ENCODE assay signal across 8 cellular contexts in the genomic region with DNA sequence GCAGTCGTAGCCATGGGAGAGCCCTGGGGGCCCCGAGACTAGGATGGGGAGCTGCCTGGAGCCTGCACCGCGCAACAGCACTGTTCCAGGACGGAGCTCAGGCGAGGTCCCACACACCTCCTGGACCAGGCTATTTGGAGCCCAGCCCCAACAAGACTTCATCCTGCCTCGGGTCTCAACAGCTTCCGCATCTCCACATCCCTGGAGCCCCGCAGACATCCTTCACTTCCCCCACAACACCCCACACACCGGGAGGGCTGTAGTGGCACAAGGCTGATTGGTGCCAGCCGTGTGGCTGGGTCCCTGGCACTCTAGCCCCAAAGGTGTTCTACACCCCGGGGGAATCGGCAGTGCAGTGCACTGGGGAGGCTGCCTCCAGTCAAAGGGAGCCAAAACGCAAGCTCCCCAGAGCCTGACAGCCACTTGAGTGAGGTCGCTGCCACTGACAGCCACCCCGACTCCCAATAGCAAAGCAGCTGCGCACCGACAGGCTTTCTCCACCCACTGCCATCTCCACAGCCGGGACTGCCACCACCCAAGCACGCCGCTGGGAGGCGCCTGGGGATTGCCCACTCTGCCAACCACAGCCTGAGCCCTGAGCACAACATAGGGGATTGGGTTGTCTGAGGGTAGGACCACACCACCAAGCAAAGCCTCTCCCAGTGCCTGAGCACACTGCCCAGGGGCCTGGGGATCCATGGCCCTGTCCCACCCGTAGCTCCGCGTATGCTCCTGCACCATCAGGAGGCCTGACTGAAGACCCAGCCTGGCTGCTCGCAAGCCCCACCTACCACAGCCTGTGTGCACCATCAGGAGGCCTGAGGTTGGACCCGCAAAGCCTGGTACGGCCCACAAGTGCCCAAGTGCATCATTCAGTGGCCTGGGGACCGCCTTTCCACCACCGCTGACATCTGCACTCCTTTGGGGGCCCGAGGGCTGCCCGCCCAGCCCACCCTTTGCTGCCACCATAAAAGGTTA. TPM values are rescaled to one million over a fixed set of nuclear protein-coding genes. Genes with fewer than 3 reads are reported as not detected.
DNase-seq lines count a peak whose midpoint lies in the region; ATAC-seq and TF ChIP-seq lines count a peak whose summit lies in the region.

No MANE protein-coding gene starts in this region.

- H3K4me3 ChIP-seq in CD4-positive, CD25-positive, alpha-beta regulatory T cell (ENCODE audit: low read depth, low read length): peak overlapping the region; percentile 41
- peak overlapping the region in 3 of 4 donors; percentile 21 to 37 (median 36) for H3K4me3 ChIP-seq in upper lobe of left lung

- peak; percentile 80 to 94 (median 90) for TF ChIP-seq CTCF in upper lobe of left lung (IDR thresholded peaks at IDR 0.05)

- DNase-seq in CD4-positive, CD25-positive, alpha-beta regulatory T cell: peak; percentile 75 to 90 (median 89)
- peak; percentile 1 for DNase-seq in SHP77 treated with DMSO at 0.1 percent for 48 hours (lab: John Stamatoyannopoulos, UW)
- peak; percentile 92 for DNase-seq in activated gamma-delta T cell treated with Interleukin-2 at 50 U/mL for 16 hours
- peak; percentile 58 to 90 (median 76) for DNase-seq in head of caudate nucleus
- DNase-seq in pons (ENCODE audit: low spot score): peak; percentile 15
- DNase-seq in upper lobe of left lung: peak; percentile 84 to 94

- H3K27ac Mint-ChIP-seq in CD4-positive, CD25-positive, alpha-beta regulatory T cell: peak overlapping the region in 1 of 3 donors; percentile 83

- H3K27me3 Mint-ChIP-seq in CD4-positive, CD25-positive, alpha-beta regulatory T cell: peaks cover 62% of the 10 kb centered on the region

- intact Hi-C loops in head of caudate nucleus (cut with DNase I): loop anchor here (10.0 kb wide), 1 partner anchor 111 kb away; no protein-coding TSS in a partner anchor

- H3K27me3 ChIP-seq in CD4-positive, CD25-positive, alpha-beta regulatory T cell (ENCODE audit: control insufficient read depth, insufficient read depth, low read length): peaks cover 28% of the 10 kb centered on the region
- no peaks in the 10 kb centered on the region for H3K27me3 ChIP-seq in upper lobe of left lung

- peak overlapping the region; percentile 41 to 84 (median 82) for H3K4me3 Mint-ChIP-seq in CD4-positive, CD25-positive, alpha-beta regulatory T cell

- H3K9me3 ChIP-seq in CD4-positive, CD25-positive, alpha-beta regulatory T cell (ENCODE audit: control insufficient read depth in 2 of 2, low read length in 2 of 2): no peaks in the 10 kb centered on the region
- H3K9me3 ChIP-seq in upper lobe of left lung: no peaks in the 10 kb centered on the region

- peaks cover 0 to 10% (median 5%) of the 10 kb centered on the region in 4 donors for H3K4me1 Mint-ChIP-seq in CD4-positive, CD25-positive, alpha-beta regulatory T cell

- peaks cover 6% of the 10 kb centered on the region for H3K4me1 ChIP-seq in CD4-positive, CD25-positive, alpha-beta regulatory T cell (ENCODE audit: control insufficient read depth, insufficient read depth, low read length, poor library complexity, severe bottlenecking)
- peaks cover 0 to 5% (median 2%) of the 10 kb centered on the region in 4 donors for H3K4me1 ChIP-seq in upper lobe of left lung

- 42 to 69% methylated on average over 20 to 21 of the region's 32 CpGs for WGBS in upper lobe of left lung, 2 donors

- TF ChIP-seq EP300 in upper lobe of left lung (IDR thresholded peaks at IDR 0.05): no peak

- no peaks in the 10 kb centered on the region for H3K9me3 Mint-ChIP-seq in CD4-positive, CD25-positive, alpha-beta regulatory T cell

- no peak overlapping the region for H3K27ac ChIP-seq in CD4-positive, CD25-positive, alpha-beta regulatory T cell (ENCODE audit: insufficient read depth, low read length, poor library complexity, severe bottlenecking)
- H3K27ac ChIP-seq in upper lobe of left lung: no peak overlapping the region

- no peaks in the 10 kb centered on the region for H3K36me3 Mint-ChIP-seq in CD4-positive, CD25-positive, alpha-beta regulatory T cell

- no peaks in the 10 kb centered on the region for H3K36me3 ChIP-seq in CD4-positive, CD25-positive, alpha-beta regulatory T cell (ENCODE audit: control insufficient read depth, insufficient read depth, low read length)
- no peaks in the 10 kb centered on the region for H3K36me3 ChIP-seq in upper lobe of left lung

- peak; percentile 97 for ATAC-seq in CD4-positive, CD25-positive, alpha-beta regulatory T cell (ENCODE audit: low read depth in 2 of 2)
- peak; percentile 88 for ATAC-seq in GM19452 (IDR thresholded peaks at IDR 0.05; ENCODE audit: unreplicated experiment)
- ATAC-seq in HG03565 (IDR thresholded peaks at IDR 0.05; ENCODE audit: unreplicated experiment): peak; percentile 68
- ATAC-seq in upper lobe of left lung (ENCODE audit: low FRiP score in 2 of 2): peak; percentile 95 to 97

- TF ChIP-seq POLR2A in upper lobe of left lung (IDR thresholded peaks at IDR 0.05): no peak

RNA-seq across cellular contexts. Expression of a gene that starts 13.2 kb away (rescaled TPM):
- not detected for total RNA-seq in CD4-positive, CD25-positive, alpha-beta regulatory T cell
- polyA plus RNA-seq in CD4-positive, CD25-positive, alpha-beta regulatory T cell: under 1 TPM; 0.49 to 0.78 (median 0.71) TPM
- total RNA-seq in upper lobe of left lung: 1 to 10 TPM in 4 of 6 donors, not detected in 2; 1.2 to 6.9 (median 2.0) TPM

RNA-seq across cellular contexts. Expression of a gene that starts 53.4 kb away (rescaled TPM):
- 1,130 TPM for total RNA-seq in CD4-positive, CD25-positive, alpha-beta regulatory T cell
- polyA plus RNA-seq in CD4-positive, CD25-positive, alpha-beta regulatory T cell: 100 to 1,000 TPM; 189 to 259 (median 222) TPM
- 10 to 100 TPM in 3 of 6 donors, 1 to 10 TPM in 3; 2.8 to 25.2 (median 10.6) TPM for total RNA-seq in upper lobe of left lung

RNA-seq across cellular contexts. Expression of a gene that starts 55.0 kb away (rescaled TPM):
- 90.8 TPM for total RNA-seq in CD4-positive, CD25-positive, alpha-beta regulatory T cell
- 10 to 100 TPM; 32.8 to 55.3 (median 45.7) TPM for polyA plus RNA-seq in CD4-positive, CD25-positive, alpha-beta regulatory T cell
- total RNA-seq in upper lobe of left lung: 10 to 100 TPM in 5 of 6 donors, 1 to 10 TPM in 1; 8.4 to 37.8 (median 25.7) TPM

Comparison
In these comparisons a context has a peak if more than half of its experiments do, and no peak if none do; other contexts are left out.
1. DNase-seq: peak in every context shown above with its lines; median percentile 92 in activated gamma-delta T cell treated with Interleukin-2 at 50 U/mL for 16 hours; 89 in CD4-positive, CD25-positive, alpha-beta regulatory T cell; 89 in upper lobe of left lung; 76 in head of caudate nucleus; 15 in pons; 1 in SHP77 treated with DMSO at 0.1 percent for 48 hours.
2. RNA of a gene that starts 53.4 kb away (total RNA-seq): 1,130 TPM in CD4-positive, CD25-positive, alpha-beta regulatory T cell (single experiment); 2.8 to 25.2 TPM in upper lobe of left lung; every median in the first group is over 10 times any median in the second.
3. Peak in every context shown above with its lines, with median percentiles within 50 percentile points of each other: ATAC-seq.